Comparison of ENCODE assay signal across 27 cellular contexts in the genomic region with DNA sequence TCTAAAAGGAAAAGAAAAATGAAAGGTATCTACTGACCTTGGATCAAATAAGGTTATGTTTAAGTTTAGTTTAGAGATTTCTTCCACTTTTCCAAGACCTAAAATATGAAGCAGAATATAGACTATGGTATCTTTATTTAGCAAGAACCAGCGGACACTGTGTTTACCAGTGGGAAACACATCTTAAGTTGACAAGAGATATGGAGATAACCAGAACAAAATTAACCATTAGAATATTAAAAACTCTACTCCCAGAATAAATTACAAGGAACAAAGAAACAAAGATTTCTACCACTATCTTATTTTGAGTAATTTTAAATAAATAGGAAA.
"Had no signal": no experiment of that assay in that cellular context is flagged by ENCODE, and none has a peak within 500 bp of the region (broad histone marks: within the 10 kb centered on the region; RNA-seq: fewer than 3 reads in every experiment).

No MANE protein-coding gene starts in this region.

- ATAC-seq: stimulated activated effector memory CD8-positive, alpha-beta T cell treated with anti-CD3 and anti-CD28 coated beads, Interleukin-12 subunit alpha, Interleukin-12 subunit beta, amount 100 ng/mL, for 72 hours; stimulated activated memory B cell treated with anti-CD40 and anti-IgM and Interleukin-4, amounts not matched to agents 10 μg/mL and 1 μg/mL and 100 μg/mL, for 72 hours; stimulated activated naive B cell treated with anti-CD40 and anti-IgM and Interleukin-4, amounts not matched to agents 10 μg/mL and 1 μg/mL and 100 μg/mL, for 72 hours; stimulated activated naive CD8-positive, alpha-beta T cell treated with anti-CD3 and anti-CD28 coated beads, Interleukin-15, amount 100 ng/mL, for 72 hours; stimulated activated naive CD8-positive, alpha-beta T cell treated with anti-CD3 and anti-CD28 coated beads, Interleukin-15, Interleukin-2, amounts not matched to agents 100 U/mL and 50 U/mL, for 24 hours; upper lobe of right lung had no signal

- H3K4me1 ChIP-seq: suprapubic skin, thyroid gland, transverse colon, upper lobe of left lung, upper lobe of right lung, uterus, vagina had no signal

- DNase-seq: stimulated activated CD4-positive, alpha-beta T cell treated with anti-CD3 and anti-CD28 coated beads, Interleukin-2, amount 100 ng/mL, for 48 hours; stimulated activated CD4-positive, alpha-beta T cell treated with anti-CD3 and anti-CD28 coated beads, Interleukin-4, amount 100 ng/mL, for 1 hour; stimulated activated CD4-positive, alpha-beta T cell treated with anti-CD3 and anti-CD28 coated beads, Interleukin-4, amount 100 ng/mL, for 24 hours; stimulated activated CD4-positive, alpha-beta T cell treated with anti-CD3 and anti-CD28 coated beads, Interleukin-4, amount 100 ng/mL, for 4 hours; stimulated activated CD8-positive, alpha-beta memory T cell treated with anti-CD3 and anti-CD28 coated beads, Interleukin-4, amount 100 ng/mL, for 48 hours; stimulated activated naive B cell treated with anti-CD40 and anti-IgM and Interleukin-4, amounts not matched to agents 10 μg/mL and 1 μg/mL and 100 μg/mL, for 72 hours; stimulated activated naive CD4-positive, alpha-beta T cell; stimulated activated naive CD4-positive, alpha-beta T cell treated with Interleukin-2 at 50 U/mL for 16 hours; stimulated activated naive CD8-positive, alpha-beta T cell treated with anti-CD3 and anti-CD28 coated beads, Interleukin-15, amount 100 ng/mL, for 72 hours; stimulated activated naive CD8-positive, alpha-beta T cell treated with anti-CD3 and anti-CD28 coated beads, Interleukin-15, Interleukin-2, amounts not matched to agents 100 U/mL and 50 U/mL, for 24 hours; stomach; substantia nigra; testis; thyroid gland; tibial artery; transverse colon; trophoblast cell; upper lobe of left lung; upper lobe of right lung; uterus had no signal

- H3K36me3 ChIP-seq: stomach, suprapubic skin, thoracic aorta, thyroid gland, tibial artery, tibial nerve, transverse colon, upper lobe of left lung, upper lobe of right lung, uterus, vagina had no signal

- H3K27ac ChIP-seq: stomach, suprapubic skin, testis, thoracic aorta, thyroid gland, tibial artery, tibial nerve, transverse colon, upper lobe of left lung, upper lobe of right lung, uterus, vagina had no signal

- H3K9me3 ChIP-seq: suprapubic skin, testis, thoracic aorta, thyroid gland, tibial artery, uterus, vagina had no signal

- H3K27me3 ChIP-seq: stomach, suprapubic skin, testis, thyroid gland, tibial artery, tibial nerve, transverse colon, upper lobe of left lung, upper lobe of right lung, uterus, vagina had no signal

- H3K4me3 ChIP-seq: stomach, suprapubic skin, testis, thoracic aorta, thyroid gland, tibial artery, tibial nerve, transverse colon, upper lobe of left lung, upper lobe of right lung, uterus, vagina had no signal

- FAIRE-seq: urothelium cell line had no signal
